Comparison of ENCODE assay signal across 15 cellular contexts in genomic region chr5:72245517-72246238, GRCh38.
DNase-seq lines count a peak whose midpoint lies in the region; ATAC-seq and TF ChIP-seq lines count a peak whose summit lies in the region.
"Had no signal": no experiment of that assay in that cellular context is flagged by ENCODE, and none has a peak within 500 bp of the region (broad histone marks: within the 10 kb centered on the region; RNA-seq: fewer than 3 reads in every experiment).

No MANE protein-coding gene starts in this region.

- H3K9ac ChIP-seq in PC-3 (ENCODE audit: low read length): peak overlapping the region; percentile 64

- H3K36me3 ChIP-seq in PC-3 (ENCODE audit: low read depth, low read length): no peaks in the 10 kb centered on the region
- peaks cover 0 to 11% of the 10 kb centered on the region in 2 donors for H3K36me3 ChIP-seq in muscle layer of duodenum (ENCODE audit: control insufficient read depth in 1 of 2, insufficient read depth in 2 of 2, low read length in 2 of 2)
- no peaks in the 10 kb centered on the region for H3K36me3 ChIP-seq in transverse colon
- H3K36me3 ChIP-seq: colonic mucosa had no signal

- H3K27me3 ChIP-seq in PC-3 (ENCODE audit: low read length) (no peaks in the 10 kb centered on the region), dorsolateral prefrontal cortex (no peaks in the 10 kb centered on the region), muscle layer of duodenum (ENCODE audit: low read depth, low read length) (no peaks in the 10 kb centered on the region), transverse colon (no peaks in the 10 kb centered on the region)
- H3K27me3 ChIP-seq: colonic mucosa had no signal

- TF ChIP-seq POLR2A in transverse colon (IDR thresholded peaks at IDR 0.05): no peak

- H3F3A ChIP-seq in PC-3 (ENCODE audit: low read length, unreplicated experiment): peaks cover 13% of the 10 kb centered on the region

- in situ Hi-C loops in transverse colon (cut with MboI; ENCODE audit: low pct_ligation_motif_present in 1 of 4, low pct_unique_long_range_greater_than_20kb in 1 of 4, low sequenced_read_pairs in 3 of 4): no loop called here

- no peak overlapping the region for H2AFZ ChIP-seq in PC-3 (ENCODE audit: low read length)

- DNase-seq in PC-3 (no peak), dorsolateral prefrontal cortex (no peak), transverse colon (no peak), NCI-H2029 treated with DMSO at 0.1 percent for 48 hours (lab: John Stamatoyannopoulos, UW) (no peak), GM03348 (ENCODE audit: low spot score) (no peak)
- DNase-seq: activated CD4-positive, alpha-beta memory T cell treated with anti-CD3 and anti-CD28 coated beads for 36 hours; activated naive CD4-positive, alpha-beta T cell; CD4-positive, alpha-beta memory T cell; colonic mucosa; foreskin melanocyte; stimulated activated CD4-positive, alpha-beta T cell treated with anti-CD3 and anti-CD28 coated beads, Interleukin-4, amount 100 ng/mL, for 24 hours; stimulated activated naive CD4-positive, alpha-beta T cell treated with Interleukin-2 at 50 U/mL for 16 hours had no signal

- POLR2A ChIA-PET in PC-3 (lab: Charles Lee; ENCODE audit: unreplicated experiment): interaction anchor here (0.6 kb wide), 1 partner anchor 65 kb away, joined by 4 read pairs; no protein-coding TSS in a partner anchor

- H3K79me2 ChIP-seq in PC-3 (ENCODE audit: low read length): peaks cover 25% of the 10 kb centered on the region

- ATAC-seq in PC-3 (no peak), HG03571 (IDR thresholded peaks at IDR 0.05; ENCODE audit: unreplicated experiment) (no peak)

- CTCF ChIA-PET in PC-3 (lab: Charles Lee): interaction anchor here (0.6 to 1.4 kb wide), 2 partner anchors 63 to 107 kb away, joined by 3 to 5 read pairs; no protein-coding TSS in a partner anchor

- 71 to 73% methylated on average over 3 of the region's 3 CpGs for WGBS in transverse colon (ENCODE audit: low coverage in 1 of 2), 2 donors

- H3K9me2 ChIP-seq in PC-3 (replicated peaks; ENCODE audit: low read length): no peaks in the 10 kb centered on the region

- intact Hi-C loops in PC-3 (cut with micrococcal nuclease) (loop anchor here (2.0 to 10.0 kb wide), 4 partner anchors 37 to 468 kb away; no protein-coding TSS in a partner anchor), dorsolateral prefrontal cortex (cut with DNase I) (loop anchor here (2.0 to 10.0 kb wide), 3 partner anchors 59 to 107 kb away; no protein-coding TSS in a partner anchor), transverse colon (cut with DNase I; ENCODE audit: low total_unique reads) (no loop called here)

- peak overlapping the region; percentile 96 for H3K27ac ChIP-seq in PC-3 (ENCODE audit: low read length)
- H3K27ac ChIP-seq in dorsolateral prefrontal cortex: peak overlapping the region in 57 of 59 donors; percentile 5 to 98 (median 82)
- peak overlapping the region; percentile 32 for H3K27ac ChIP-seq in muscle layer of duodenum (ENCODE audit: low read length)
- peak overlapping the region; percentile 33 to 74 (median 64) for H3K27ac ChIP-seq in transverse colon
- H3K27ac ChIP-seq: HL-60 had no signal

- H4K20me1 ChIP-seq in PC-3 (ENCODE audit: low read length): no peaks in the 10 kb centered on the region

- BruUV-seq in PC-3 (replicated peaks; lab: Mats Ljungman, UMichigan): no TSS peak

- H3K9me3 ChIP-seq in PC-3 (ENCODE audit: low read length) (no peaks in the 10 kb centered on the region), muscle layer of duodenum (ENCODE audit: control insufficient read depth in 1 of 2, low read length in 2 of 2) (no peaks in the 10 kb centered on the region), transverse colon (no peaks in the 10 kb centered on the region)
- H3K9me3 ChIP-seq: colonic mucosa had no signal

- TF ChIP-seq EP300 in transverse colon (IDR thresholded peaks at IDR 0.05; ENCODE audit: low read depth): no peak

- no peak for TF ChIP-seq CTCF in PC-3 (conservative IDR thresholded peaks at IDR 0.05; ENCODE audit: low read depth, low read length)
- TF ChIP-seq CTCF in dorsolateral prefrontal cortex (IDR thresholded peaks at IDR 0.05 in 54 of 56, conservative IDR thresholded peaks at IDR 0.05 in 2 of 56; ENCODE audit: low read depth in 1 of 56, partially characterized antibody in 56 of 56): no peak
- TF ChIP-seq CTCF in transverse colon (IDR thresholded peaks at IDR 0.05): no peak

- H3K4me2 ChIP-seq in PC-3 (ENCODE audit: low read length): peak overlapping the region; percentile 78; the same call in 1 of the 2 replicates

- peaks cover 42% of the 10 kb centered on the region for H3K4me1 ChIP-seq in PC-3 (ENCODE audit: insufficient read depth, low read length)
- peaks cover 0 to 41% of the 10 kb centered on the region in 2 donors for H3K4me1 ChIP-seq in muscle layer of duodenum (ENCODE audit: control insufficient read depth in 1 of 2, insufficient read depth in 2 of 2, low read length in 2 of 2)
- peaks cover 9 to 45% (median 26%) of the 10 kb centered on the region in 4 donors for H3K4me1 ChIP-seq in transverse colon

- H3K4me3 ChIP-seq in PC-3 (ENCODE audit: low read length): no peak overlapping the region
- H3K4me3 ChIP-seq in dorsolateral prefrontal cortex: no peak overlapping the region
- H3K4me3 ChIP-seq in muscle layer of duodenum (ENCODE audit: low read depth in 1 of 2, low read length in 2 of 2): peak overlapping the region in 1 of 2 donors; percentile 29
- H3K4me3 ChIP-seq in transverse colon: no peak overlapping the region
- H3K4me3 ChIP-seq: colonic mucosa had no signal

Comparison
In these comparisons a context has a peak if more than half of its experiments do, and no peak if none do; other contexts are left out.
1. H3K27ac ChIP-seq: peak in every context shown above with its lines; median percentile 96 in PC-3; 82 in dorsolateral prefrontal cortex; 64 in transverse colon; 32 in muscle layer of duodenum.